In the genomic region with DNA sequence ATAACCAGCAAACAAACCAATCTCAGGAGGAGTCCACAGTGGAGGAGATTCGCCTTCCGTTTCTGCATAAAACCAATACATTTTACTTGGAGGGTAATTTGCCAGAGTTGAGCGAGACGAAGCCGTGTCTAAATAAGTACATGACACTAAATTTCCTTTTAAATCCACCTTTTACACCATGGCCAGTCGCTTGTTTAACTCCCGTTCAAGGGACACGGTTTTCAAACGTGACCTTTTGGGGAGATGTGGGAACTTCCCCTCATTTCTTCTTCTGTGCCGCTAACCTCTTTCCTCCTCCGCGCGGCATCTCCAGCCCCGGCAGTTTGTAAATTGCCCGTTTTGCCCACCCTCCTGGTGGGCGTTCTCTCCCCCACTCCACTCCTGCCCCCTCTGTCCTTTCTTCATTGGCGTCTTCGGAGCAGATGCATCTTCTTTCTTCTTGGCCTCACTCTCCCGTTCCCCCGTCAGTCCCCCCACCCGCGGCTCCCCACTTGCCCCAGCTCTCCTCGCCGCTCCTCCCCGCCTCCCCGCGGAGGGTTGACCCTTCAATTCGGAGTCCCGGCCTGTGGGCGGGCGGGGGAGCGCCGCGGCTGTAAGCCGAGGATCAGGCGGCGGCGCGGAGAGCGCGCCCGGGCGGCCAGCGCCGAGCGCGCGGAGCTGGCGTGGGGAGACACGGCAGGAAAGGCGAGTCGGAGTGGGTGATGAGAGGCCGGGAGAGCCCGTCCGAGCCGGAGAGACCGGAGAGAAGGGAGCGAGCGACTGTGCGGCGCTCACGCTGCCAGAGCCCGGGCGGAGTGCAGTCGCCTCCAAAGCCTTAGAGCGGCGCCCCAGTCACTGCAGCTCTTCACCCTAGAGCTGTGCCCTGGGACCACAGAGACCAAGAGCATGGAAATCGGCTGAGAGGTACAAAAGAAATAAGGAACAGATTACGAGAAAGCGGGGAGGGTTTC, we compare ENCODE assay signal across 8 cellular contexts. TPM values are rescaled to one million over a fixed set of nuclear protein-coding genes. Genes with fewer than 3 reads are reported as not detected.
DNase-seq lines count a peak whose midpoint lies in the region; ATAC-seq and TF ChIP-seq lines count a peak whose summit lies in the region.

Gene NLGN1 (plus strand): TSS at position 584 of the 950 bp plus-strand sequence.

- no peak for TF ChIP-seq POLR2A in GM18505 (IDR thresholded peaks at IDR 0.05; ENCODE audit: borderline replicate concordance, extremely low read depth, insufficient read depth, insufficient read length)

- no peaks in the 10 kb centered on the region for H3K36me3 ChIP-seq in left ventricle myocardium inferior

- H3K27ac ChIP-seq in left ventricle myocardium inferior (replicated peaks), result peak within 1 kb of the TSS; percentile 95

- intact Hi-C loops in left ventricle myocardium inferior (cut with micrococcal nuclease), result no loop called here

- DNase-seq in activated CD8-positive, alpha-beta memory T cell treated with anti-CD3 and anti-CD28 coated beads, Interleukin-2, amount 50 U/mL, for 48 hours, result peak; percentile 51
- no peak for DNase-seq in activated CD8-positive, alpha-beta memory T cell treated with anti-CD3 and anti-CD28 coated beads, Interleukin-2, amount 50 U/mL, for 4 hours
- DNase-seq in NCI-H226 (peak; percentile 23), anterior cingulate cortex (lab: John Stamatoyannopoulos, UW) (peak in 57 of 58 donors; percentile 22 to 89 (median 74)), left ventricle myocardium inferior (peak; percentile 72), omental fat pad (ENCODE audit: low spot score) (no peak)

- H3K27me3 ChIP-seq in left ventricle myocardium inferior (ENCODE audit: low read depth), result peaks cover 24% of the 10 kb centered on the region

- peak; percentile 52 for ATAC-seq in omental fat pad (ENCODE audit: low FRiP score)
- no peak for ATAC-seq in GM18505 (IDR thresholded peaks at IDR 0.05; ENCODE audit: unreplicated experiment)
- ATAC-seq in GM19397 (IDR thresholded peaks at IDR 0.05; ENCODE audit: unreplicated experiment), result no peak

- H3K4me1 ChIP-seq in left ventricle myocardium inferior, result peaks cover 48% of the 10 kb centered on the region

- TF ChIP-seq CTCF in left ventricle myocardium inferior (IDR thresholded peaks at IDR 0.05; ENCODE audit: borderline replicate concordance), result peak; percentile 24
- TF ChIP-seq CTCF in omental fat pad (IDR thresholded peaks at IDR 0.05), result no peak

- H3K4me3 ChIP-seq in left ventricle myocardium inferior, result peak within 1 kb of the TSS; percentile 82

- no peaks in the 10 kb centered on the region for H3K9me3 ChIP-seq in left ventricle myocardium inferior (replicated peaks)

RNA-seq across cellular contexts. Expression of gene NLGN1, which starts in this region (rescaled TPM):
- total RNA-seq in left ventricle myocardium inferior (13.7 TPM), omental fat pad (10 to 100 TPM in 2 of 4 donors, 1 to 10 TPM in 2; 5.3 to 17.4 (median 12.5) TPM)

Comparison
In these comparisons a context has a peak if more than half of its experiments do, and no peak if none do; other contexts are left out.
1. DNase-seq: peak in activated CD8-positive, alpha-beta memory T cell treated with anti-CD3 and anti-CD28 coated beads, Interleukin-2, amount 50 U/mL, for 48 hours (single experiment), NCI-H226 (single experiment), anterior cingulate cortex (57 of 58) and left ventricle myocardium inferior (single experiment); none in activated CD8-positive, alpha-beta memory T cell treated with anti-CD3 and anti-CD28 coated beads, Interleukin-2, amount 50 U/mL, for 4 hours (single experiment) and omental fat pad (single experiment).